ENCODE assay signal across 10 cellular contexts in the genomic region with DNA sequence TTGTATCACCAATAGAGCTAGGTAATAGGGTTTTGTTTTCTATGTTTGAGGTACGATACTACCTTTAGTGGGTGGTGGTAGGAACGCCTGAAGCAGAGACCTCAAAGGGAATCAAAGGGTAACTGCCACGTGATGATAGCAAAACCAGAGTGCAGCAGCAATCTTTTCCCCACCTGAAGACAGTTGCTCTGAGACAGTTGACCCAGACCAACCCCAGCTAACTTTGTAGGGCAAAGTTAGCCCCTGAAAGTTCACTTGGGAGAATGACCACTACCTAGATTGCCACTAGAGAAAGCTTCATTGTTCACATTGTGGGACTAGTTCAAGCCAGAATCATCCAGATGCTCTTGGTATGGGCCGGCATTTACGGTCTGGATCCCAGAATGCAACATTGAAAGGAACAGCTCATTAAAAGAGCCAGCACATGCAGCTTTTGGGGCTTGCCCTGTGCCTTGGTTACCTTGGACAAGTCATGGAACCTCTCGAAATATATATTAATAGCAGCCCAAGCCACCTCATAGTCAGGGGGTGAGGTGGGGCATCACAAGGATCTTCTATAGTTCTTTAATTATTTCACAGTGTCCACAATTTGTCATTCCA. TPM values are rescaled to one million over a fixed set of nuclear protein-coding genes. Genes with fewer than 3 reads are reported as not detected.
A peak's percentile ranks its signal among the peaks of the same experiment; 100 is the strongest.
DNase-seq lines count a peak whose midpoint lies in the region; ATAC-seq and TF ChIP-seq lines count a peak whose summit lies in the region.
"Had no signal": no experiment of that assay in that cellular context is flagged by ENCODE, and none has a peak within 500 bp of the region (broad histone marks: within the 10 kb centered on the region; RNA-seq: fewer than 3 reads in every experiment).

No MANE protein-coding gene starts in this region.

- H3K36me3 Mint-ChIP-seq in T-cell (no peaks in the 10 kb centered on the region), Caco-2 (ENCODE audit: insufficient read depth, unreplicated experiment) (no peaks in the 10 kb centered on the region)
- H3K36me3 Mint-ChIP-seq in activated naive CD8-positive, alpha-beta T cell treated with anti-CD3 and anti-CD28 coated beads, Interleukin-2, amount 10 ng/mL, durations not matched to agents 7 days and 5 days = peaks cover 13% of the 10 kb centered on the region
- peaks cover 4 to 31% of the 10 kb centered on the region in 2 donors for H3K36me3 Mint-ChIP-seq in stimulated activated naive B cell treated with anti-CD40 and anti-IgM and Interleukin-4, amounts not matched to agents 10 μg/mL and 1 μg/mL and 100 μg/mL, for 72 hours

- no peak overlapping the region for H3K4me3 ChIP-seq in Caco-2 (ENCODE audit: low read depth, low read length)

- POLR2A ChIA-PET in T-cell (lab: Charles Lee) = interaction anchor here in 1 of 2 donors (0.6 to 1.2 kb wide), 5 partner anchors 10 to 100 kb away, joined by 3 to 7 read pairs (median 4); no protein-coding TSS in a partner anchor
- POLR2A ChIA-PET in activated naive CD8-positive, alpha-beta T cell treated with anti-CD3 and anti-CD28 coated beads, Interleukin-2, amount 10 ng/mL, durations not matched to agents 7 days and 5 days (lab: Charles Lee) = interaction anchor here (0.7 to 6.3 kb wide), 7 partner anchors 13 to 1341 kb away, joined by 3 to 191 read pairs (median 11); a partner anchor contains a TSS
- POLR2A ChIA-PET in Caco-2 (lab: Charles Lee) = no interaction called here

- H3K9me3 ChIP-seq in Caco-2 = no peaks in the 10 kb centered on the region

- no TSS peak for BruUV-seq in Caco-2 (replicated peaks; lab: Mats Ljungman, UMichigan)

- H3K27ac Mint-ChIP-seq in T-cell (peak overlapping the region; percentile 94 to 98), Caco-2 (ENCODE audit: unreplicated experiment) (no peak overlapping the region)
- H3K27ac Mint-ChIP-seq in activated naive CD8-positive, alpha-beta T cell treated with anti-CD3 and anti-CD28 coated beads, Interleukin-2, amount 10 ng/mL, durations not matched to agents 7 days and 5 days = peak overlapping the region; percentile 98
- peak overlapping the region; percentile 99 for H3K27ac Mint-ChIP-seq in stimulated activated naive B cell treated with anti-CD40 and anti-IgM and Interleukin-4, amounts not matched to agents 10 μg/mL and 1 μg/mL and 100 μg/mL, for 72 hours
- H3K27ac Mint-ChIP-seq: HFFc6 had no signal

- ATAC-seq in T-cell (replicated peaks in 1 of 4) (peak; percentile 17 to 42 (median 28)), GM19324 (IDR thresholded peaks at IDR 0.05; ENCODE audit: low FRiP score, unreplicated experiment) (no peak)
- ATAC-seq in activated naive CD8-positive, alpha-beta T cell treated with anti-CD3 and anti-CD28 coated beads, Interleukin-2, amount 10 ng/mL, durations not matched to agents 7 days and 5 days (ENCODE audit: low read depth) = no peak
- no peak for ATAC-seq in stimulated activated naive B cell treated with anti-CD40 and anti-IgM and Interleukin-4, amounts not matched to agents 10 μg/mL and 1 μg/mL and 100 μg/mL, for 72 hours (replicated peaks)

- CTCF ChIA-PET in T-cell (lab: Charles Lee) = interaction anchor here (0.6 to 1.7 kb wide), 7 partner anchors 12 to 114 kb away, joined by 3 to 6 read pairs (median 4); no protein-coding TSS in a partner anchor
- CTCF ChIA-PET in Caco-2 (lab: Charles Lee) = no interaction called here

- no peaks in the 10 kb centered on the region for H3K27me3 ChIP-seq in Caco-2 (replicated peaks; ENCODE audit: control insufficient read depth, insufficient read depth, low read length)

- H3K27me3 Mint-ChIP-seq in T-cell = no peaks in the 10 kb centered on the region
- no peaks in the 10 kb centered on the region for H3K27me3 Mint-ChIP-seq in activated naive CD8-positive, alpha-beta T cell treated with anti-CD3 and anti-CD28 coated beads, Interleukin-2, amount 10 ng/mL, durations not matched to agents 7 days and 5 days
- no peaks in the 10 kb centered on the region for H3K27me3 Mint-ChIP-seq in stimulated activated naive B cell treated with anti-CD40 and anti-IgM and Interleukin-4, amounts not matched to agents 10 μg/mL and 1 μg/mL and 100 μg/mL, for 72 hours
- no peaks in the 10 kb centered on the region for H3K27me3 Mint-ChIP-seq in Caco-2 (ENCODE audit: insufficient read depth, unreplicated experiment)

- H3K9me3 Mint-ChIP-seq in T-cell = no peaks in the 10 kb centered on the region
- no peaks in the 10 kb centered on the region for H3K9me3 Mint-ChIP-seq in activated naive CD8-positive, alpha-beta T cell treated with anti-CD3 and anti-CD28 coated beads, Interleukin-2, amount 10 ng/mL, durations not matched to agents 7 days and 5 days
- H3K9me3 Mint-ChIP-seq in stimulated activated naive B cell treated with anti-CD40 and anti-IgM and Interleukin-4, amounts not matched to agents 10 μg/mL and 1 μg/mL and 100 μg/mL, for 72 hours = no peaks in the 10 kb centered on the region
- no peaks in the 10 kb centered on the region for H3K9me3 Mint-ChIP-seq in Caco-2 (ENCODE audit: unreplicated experiment)
- H3K9me3 Mint-ChIP-seq: HFFc6 had no signal

- H3K4me3 Mint-ChIP-seq in T-cell (peak overlapping the region; percentile 93 to 96 (median 94)), Caco-2 (ENCODE audit: unreplicated experiment) (no peak overlapping the region)
- peak overlapping the region; percentile 98 for H3K4me3 Mint-ChIP-seq in activated naive CD8-positive, alpha-beta T cell treated with anti-CD3 and anti-CD28 coated beads, Interleukin-2, amount 10 ng/mL, durations not matched to agents 7 days and 5 days
- peak overlapping the region in 1 of 2 donors; percentile 65 for H3K4me3 Mint-ChIP-seq in stimulated activated naive B cell treated with anti-CD40 and anti-IgM and Interleukin-4, amounts not matched to agents 10 μg/mL and 1 μg/mL and 100 μg/mL, for 72 hours
- H3K4me3 Mint-ChIP-seq: HFFc6 had no signal

- H3K4me1 Mint-ChIP-seq in T-cell = peaks cover 61 to 79% (median 71%) of the 10 kb centered on the region in 3 donors
- H3K4me1 Mint-ChIP-seq in activated naive CD8-positive, alpha-beta T cell treated with anti-CD3 and anti-CD28 coated beads, Interleukin-2, amount 10 ng/mL, durations not matched to agents 7 days and 5 days = peaks cover 39% of the 10 kb centered on the region
- peaks cover 50 to 57% of the 10 kb centered on the region in 2 donors for H3K4me1 Mint-ChIP-seq in stimulated activated naive B cell treated with anti-CD40 and anti-IgM and Interleukin-4, amounts not matched to agents 10 μg/mL and 1 μg/mL and 100 μg/mL, for 72 hours
- H3K4me1 Mint-ChIP-seq in Caco-2 (ENCODE audit: low read depth, unreplicated experiment) = no peaks in the 10 kb centered on the region

- no peak for TF ChIP-seq CTCF in Caco-2 (IDR thresholded peaks at IDR 0.05; ENCODE audit: insufficient read depth in 1 of 2, low read depth in 1 of 2, low read length in 1 of 2, severe bottlenecking in 1 of 2, unreplicated experiment in 1 of 2)

- peak; percentile 74 for DNase-seq in activated CD8-positive, alpha-beta memory T cell treated with anti-CD3 and anti-CD28 coated beads for 24 hours
- no peak for DNase-seq in activated CD8-positive, alpha-beta memory T cell treated with anti-CD3 and anti-CD28 coated beads, Interleukin-2, amount 50 U/mL, for 4 hours
- DNase-seq in T-cell (peak in 13 of 34 experiments; percentile 24 to 67 (median 45)), Caco-2 (no peak), C1 segment of cervical spinal cord (lab: John Stamatoyannopoulos, UW) (no peak)
- no peak for DNase-seq in activated naive CD8-positive, alpha-beta T cell treated with anti-CD3 and anti-CD28 coated beads, Interleukin-2, amount 10 ng/mL, durations not matched to agents 7 days and 5 days
- DNase-seq in stimulated activated naive B cell treated with anti-CD40 and anti-IgM and Interleukin-4, amounts not matched to agents 10 μg/mL and 1 μg/mL and 100 μg/mL, for 72 hours = no peak
- DNase-seq: DMS153, HFFc6 had no signal

- H3K36me3 ChIP-seq in Caco-2 (ENCODE audit: control insufficient read depth, insufficient read depth, low read length) = no peaks in the 10 kb centered on the region

- H3K4me1 ChIP-seq in Caco-2 = no peaks in the 10 kb centered on the region

- intact Hi-C loops in Caco-2 (cut with micrococcal nuclease; ENCODE audit: unreplicated experiment) = no loop called here

RNA-seq across cellular contexts. Expression of a gene that starts 4.0 kb away (rescaled TPM):
- total RNA-seq in T-cell (100 to 1,000 TPM; 171 to 269 (median 206) TPM), Caco-2 (2022) (11.1 and 12.1 TPM in 2 replicates)
- total RNA-seq in activated naive CD8-positive, alpha-beta T cell treated with anti-CD3 and anti-CD28 coated beads, Interleukin-2, amount 10 ng/mL, durations not matched to agents 7 days and 5 days = 100 to 1,000 TPM; 257 to 274 TPM

Comparison
In these comparisons a context has a peak if more than half of its experiments do, and no peak if none do; other contexts are left out.
1. ATAC-seq: peak in T-cell (4 of 4); none in activated naive CD8-positive, alpha-beta T cell treated with anti-CD3 and anti-CD28 coated beads, Interleukin-2, amount 10 ng/mL, durations not matched to agents 7 days and 5 days (single experiment), stimulated activated naive B cell treated with anti-CD40 and anti-IgM and Interleukin-4, amounts not matched to agents 10 μg/mL and 1 μg/mL and 100 μg/mL, for 72 hours (0 of 2) and GM19324 (single experiment).
2. RNA of a gene that starts 4.0 kb away (total RNA-seq): 257 to 274 TPM in activated naive CD8-positive, alpha-beta T cell treated with anti-CD3 and anti-CD28 coated beads, Interleukin-2, amount 10 ng/mL, durations not matched to agents 7 days and 5 days and 171 to 269 TPM in T-cell; 11.1 to 12.1 TPM in Caco-2; every median in the first group is over 10 times any median in the second.